1 cellular context compared by ENCODE assay signal in the genomic region with DNA sequence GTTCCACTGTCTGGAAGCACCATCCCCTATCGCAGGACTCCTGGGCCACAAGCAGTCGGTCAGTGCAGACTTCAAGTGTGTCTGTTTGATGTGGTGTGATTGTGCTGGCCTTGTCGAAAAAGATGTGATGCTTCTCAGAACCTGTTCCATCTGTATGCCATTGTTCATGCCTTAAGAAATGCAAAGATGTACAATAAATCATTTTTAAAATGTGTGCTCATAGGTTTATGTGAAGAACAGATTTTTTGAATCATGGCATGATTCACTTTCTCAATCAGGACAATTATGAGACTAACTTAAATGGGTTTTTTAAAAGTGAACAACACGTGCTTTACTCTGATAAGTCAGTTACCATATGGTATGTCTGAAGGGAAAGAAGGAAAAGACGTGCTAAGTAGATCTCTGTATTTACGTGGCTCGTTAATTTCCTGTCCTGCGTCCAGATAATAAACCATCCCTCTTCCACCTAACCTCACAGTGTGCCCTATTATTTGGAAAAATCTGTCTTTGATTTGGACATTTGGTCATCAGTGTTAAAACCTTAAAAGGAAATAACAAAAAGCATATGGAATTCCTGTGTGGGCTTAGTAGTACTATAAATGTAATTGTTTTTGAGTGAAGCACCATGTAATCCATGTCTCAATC.
TF ChIP-seq lines count a peak whose summit lies in the region.

No MANE protein-coding gene starts in this region.

TF ChIP-seq in K562, 482 proteins besides CTCF, POLR2A, EP300 and RAD21:
- TF ChIP-seq EZH2 (IDR thresholded peaks at IDR 0.05; ENCODE audit: borderline replicate concordance, low read depth, low read length): no peak
- peak; percentile 39 to 63; a peak in 1 of 4 replicates for TF ChIP-seq KDM1A (IDR thresholded peaks at IDR 0.05)
- TF ChIP-seq ZNF280A (IDR thresholded peaks at IDR 0.05; ENCODE audit: low read depth, partially characterized antibody): no peak
- TF ChIP-seq ELK3 (CRISPR knock-in tag; IDR thresholded peaks at IDR 0.05): no peak
- no peak for TF ChIP-seq TOE1 (IDR thresholded peaks at IDR 0.05; ENCODE audit: borderline replicate concordance)
- no peak for TF ChIP-seq TOE1 (CRISPR knock-in tag; IDR thresholded peaks at IDR 0.05; ENCODE audit: borderline replicate concordance, low read depth)
- TF ChIP-seq ZNF146 (CRISPR knock-in tag; IDR thresholded peaks at IDR 0.05; ENCODE audit: unreplicated experiment): no peak
